Comparison of ENCODE assay signal across 10 cellular contexts in genomic region chr2:222038086-222038802, GRCh38.
DNase-seq lines count a peak whose midpoint lies in the region; ATAC-seq and TF ChIP-seq lines count a peak whose summit lies in the region.
"Had no signal": no experiment of that assay in that cellular context is flagged by ENCODE, and none has a peak within 500 bp of the region (broad histone marks: within the 10 kb centered on the region; RNA-seq: fewer than 3 reads in every experiment).

No MANE protein-coding gene starts in this region.

- DNase-seq in ELR (ENCODE audit: low read depth): peak; percentile 46
- peak; percentile 10 for DNase-seq in KBM-7
- peak; percentile 30 for DNase-seq in myocyte (ENCODE audit: low read depth)
- DNase-seq in UCSD-AML1 (lab: John Stamatoyannopoulos, UW; ENCODE audit: unreplicated experiment): no peak
- DNase-seq in stimulated activated naive CD4-positive, alpha-beta T cell (lab: John Stamatoyannopoulos, UW): no peak
- DNase-seq: T-cell had no signal

- H3K27ac ChIP-seq in VCaP: no peak overlapping the region
- H3K27ac ChIP-seq: thoracic aorta had no signal

- in situ Hi-C loops in KBM-7 (cut with MboI; ENCODE audit: low pct_unique_long_range_greater_than_20kb, low sequenced_read_pairs): no loop called here

- TF ChIP-seq CTCF in VCaP (conservative IDR thresholded peaks at IDR 0.05): peak; percentile 77

- ATAC-seq in HG03439 (IDR thresholded peaks at IDR 0.05; ENCODE audit: unreplicated experiment) (no peak), GM21576 (IDR thresholded peaks at IDR 0.05; ENCODE audit: unreplicated experiment) (no peak)
- ATAC-seq: T-cell had no signal

Comparison
In these comparisons a context has a peak if more than half of its experiments do, and no peak if none do; other contexts are left out.
1. DNase-seq: peak in ELR (single experiment), KBM-7 (single experiment) and myocyte (single experiment); none in UCSD-AML1 (single experiment) and stimulated activated naive CD4-positive, alpha-beta T cell (0 of 6).